Comparison of ENCODE assay signal across 19 cellular contexts in genomic region chr7:157906583-157906982, GRCh38.
"Had no signal": no experiment of that assay in that cellular context is flagged by ENCODE, and none has a peak within 500 bp of the region (broad histone marks: within the 10 kb centered on the region; RNA-seq: fewer than 3 reads in every experiment).

No MANE protein-coding gene starts in this region.

- DNase-seq: cortex of kidney; effector memory CD8-positive, alpha-beta T cell; left cardiac atrium; lower lobe of right lung; natural killer cell; small intestine; stimulated activated CD4-positive, alpha-beta T cell treated with anti-CD3 and anti-CD28 coated beads, Interleukin-15, amount 100 ng/mL, for 24 hours; stimulated activated CD4-positive, alpha-beta T cell treated with anti-CD3 and anti-CD28 coated beads, Interleukin-2, amount 100 ng/mL, for 48 hours; stimulated activated naive B cell treated with anti-CD40 and anti-IgM and Interleukin-4, amounts not matched to agents 10 μg/mL and 1 μg/mL and 100 μg/mL, for 72 hours; transverse colon; upper lobe of right lung; uterus had no signal

- H3K4me2 ChIP-seq: hepatocyte had no signal

- H3K36me3 Mint-ChIP-seq: natural killer cell; stimulated activated naive B cell treated with anti-CD40 and anti-IgM and Interleukin-4, amounts not matched to agents 10 μg/mL and 1 μg/mL and 100 μg/mL, for 72 hours had no signal

- H3K9me3 ChIP-seq: lower lobe of right lung, transverse colon, upper lobe of right lung, uterus had no signal

- H3K9me3 Mint-ChIP-seq: effector memory CD8-positive, alpha-beta T cell; natural killer cell; stimulated activated naive CD8-positive, alpha-beta T cell treated with anti-CD3 and anti-CD28 coated beads, Interleukin-15, Interleukin-2, amounts not matched to agents 100 ng/mL and 50 ng/mL, for 24 hours had no signal

- H3K4me1 ChIP-seq: left lung, lower lobe of right lung, parathyroid adenoma, transverse colon, upper lobe of right lung, uterus had no signal

- H3K27me3 ChIP-seq: hepatocyte, transverse colon, upper lobe of right lung, uterus had no signal

- H3K79me2 ChIP-seq: hepatocyte, parathyroid adenoma had no signal

- H3K9ac ChIP-seq: parathyroid adenoma had no signal

- H3K4me3 Mint-ChIP-seq: effector memory CD8-positive, alpha-beta T cell; natural killer cell; stimulated activated naive B cell treated with anti-CD40 and anti-IgM and Interleukin-4, amounts not matched to agents 10 μg/mL and 1 μg/mL and 100 μg/mL, for 72 hours; stimulated activated naive CD8-positive, alpha-beta T cell treated with anti-CD3 and anti-CD28 coated beads, Interleukin-15, Interleukin-2, amounts not matched to agents 100 ng/mL and 50 ng/mL, for 24 hours had no signal

- H3K4me3 ChIP-seq: hepatocyte, left lung, lower lobe of right lung, transverse colon, upper lobe of right lung, uterus had no signal

- H3K27me3 Mint-ChIP-seq: stimulated activated naive B cell treated with anti-CD40 and anti-IgM and Interleukin-4, amounts not matched to agents 10 μg/mL and 1 μg/mL and 100 μg/mL, for 72 hours had no signal

- H3K27ac ChIP-seq: hepatocyte, left lung, lower lobe of right lung, parathyroid adenoma, transverse colon, upper lobe of right lung, uterus had no signal

- FAIRE-seq: endometrium, frontal cortex, small intestine had no signal

- H3K36me3 ChIP-seq: left lung, lower lobe of right lung, transverse colon, upper lobe of right lung, uterus had no signal

- ATAC-seq: effector memory CD8-positive, alpha-beta T cell; left lung; lower lobe of right lung; natural killer cell; stimulated activated naive B cell treated with anti-CD40 and anti-IgM and Interleukin-4, amounts not matched to agents 10 μg/mL and 1 μg/mL and 100 μg/mL, for 72 hours; upper lobe of right lung had no signal

- H3K27ac Mint-ChIP-seq: effector memory CD8-positive, alpha-beta T cell; natural killer cell; progenitor cell of endocrine pancreas; stimulated activated naive B cell treated with anti-CD40 and anti-IgM and Interleukin-4, amounts not matched to agents 10 μg/mL and 1 μg/mL and 100 μg/mL, for 72 hours; stimulated activated naive CD8-positive, alpha-beta T cell treated with anti-CD3 and anti-CD28 coated beads, Interleukin-15, Interleukin-2, amounts not matched to agents 100 ng/mL and 50 ng/mL, for 24 hours had no signal

- H2AFZ ChIP-seq: hepatocyte, parathyroid adenoma had no signal

- H3K4me1 Mint-ChIP-seq: natural killer cell; stimulated activated naive B cell treated with anti-CD40 and anti-IgM and Interleukin-4, amounts not matched to agents 10 μg/mL and 1 μg/mL and 100 μg/mL, for 72 hours had no signal
